1 cellular context compared by ENCODE assay signal in the genomic region with DNA sequence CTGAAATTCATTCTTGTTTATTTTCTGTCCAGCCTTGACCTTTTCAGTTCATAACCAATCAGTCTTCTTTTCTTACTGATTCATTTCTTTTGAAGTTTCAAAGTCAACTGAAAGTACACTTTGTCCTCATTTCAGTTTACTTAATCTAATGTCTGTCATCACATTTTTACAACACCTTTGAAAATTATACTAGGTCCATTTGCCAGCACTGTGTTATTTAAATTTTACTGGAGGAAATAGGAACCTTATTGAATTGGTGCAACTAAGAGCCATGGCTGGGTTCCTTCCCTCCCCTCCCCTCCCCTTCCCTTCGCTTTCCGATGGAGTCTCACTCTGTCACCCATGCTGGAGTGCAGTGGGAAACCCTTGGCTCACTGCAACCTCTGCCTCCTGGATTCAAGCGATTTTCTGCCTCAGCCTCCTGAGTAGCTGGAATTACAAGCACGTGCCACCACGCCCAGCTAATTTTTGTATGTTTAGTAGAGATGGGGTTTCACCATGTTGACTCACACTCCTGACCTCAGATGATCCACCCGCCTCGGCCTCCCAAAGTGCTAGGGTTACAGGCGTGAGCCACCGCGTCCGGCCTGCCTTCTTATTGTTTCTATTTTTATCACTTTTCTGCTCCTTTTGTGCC.
TF ChIP-seq lines count a peak whose summit lies in the region.

No MANE protein-coding gene starts in this region.

TF ChIP-seq in HepG2, 621 proteins besides CTCF, POLR2A, EP300 and RAD21 (continued from another document and continues in another):
- TF ChIP-seq ZNF260 (CRISPR knock-in tag; IDR thresholded peaks at IDR 0.05; ENCODE audit: borderline replicate concordance, low read depth) (no peak), ZNF550 (CRISPR knock-in tag; IDR thresholded peaks at IDR 0.05; ENCODE audit: borderline replicate concordance) (no peak), ZNF710 (CRISPR knock-in tag; IDR thresholded peaks at IDR 0.05; ENCODE audit: borderline replicate concordance) (no peak), SP5 (CRISPR knock-in tag; IDR thresholded peaks at IDR 0.05; ENCODE audit: borderline replicate concordance, low read depth) (peak; percentile 86), ISL2 (CRISPR knock-in tag; IDR thresholded peaks at IDR 0.05) (peak; percentile 62), YEATS2 (CRISPR knock-in tag; IDR thresholded peaks at IDR 0.05; ENCODE audit: borderline replicate concordance) (0 out of 2 replicates have a peak, but pooled peaks have one; percentile 24), ZNF740 (CRISPR knock-in tag; IDR thresholded peaks at IDR 0.05) (no peak), PAX8 (CRISPR knock-in tag; IDR thresholded peaks at IDR 0.05; ENCODE audit: borderline replicate concordance) (no peak), SCMH1 (CRISPR knock-in tag; IDR thresholded peaks at IDR 0.05; ENCODE audit: borderline replicate concordance) (no peak), ZNF335 (CRISPR knock-in tag; IDR thresholded peaks at IDR 0.05) (no peak), ZNF619 (CRISPR knock-in tag; IDR thresholded peaks at IDR 0.05) (no peak), ZNF383 (CRISPR knock-in tag; IDR thresholded peaks at IDR 0.05; ENCODE audit: borderline replicate concordance) (no peak), NR2F1 (CRISPR knock-in tag; IDR thresholded peaks at IDR 0.05) (peak; percentile 68 to 87), ZNF292 (CRISPR knock-in tag; IDR thresholded peaks at IDR 0.05; ENCODE audit: borderline replicate concordance, low read depth) (peak; percentile 81; the same call in 1 of the 2 replicates), MYNN (CRISPR knock-in tag; IDR thresholded peaks at IDR 0.05; ENCODE audit: low read depth) (no peak), ZNF784 (CRISPR knock-in tag; IDR thresholded peaks at IDR 0.05; ENCODE audit: borderline replicate concordance) (no peak), PAF1 (CRISPR knock-in tag; IDR thresholded peaks at IDR 0.05) (no peak), ARNT2 (CRISPR knock-in tag; IDR thresholded peaks at IDR 0.05; ENCODE audit: low read depth) (no peak; the same call in 1 of the 2 replicates), ZNF616 (CRISPR knock-in tag; IDR thresholded peaks at IDR 0.05; ENCODE audit: low read depth) (no peak), SMAD3 (CRISPR knock-in tag; IDR thresholded peaks at IDR 0.05) (no peak; the same call in 1 of the 2 replicates), LBX2 (CRISPR knock-in tag; IDR thresholded peaks at IDR 0.05; ENCODE audit: borderline replicate concordance) (no peak), ONECUT2 (CRISPR knock-in tag; IDR thresholded peaks at IDR 0.05) (no peak; the same call in 1 of the 2 replicates), ATF6 (CRISPR knock-in tag; conservative IDR thresholded peaks at IDR 0.05) (no peak), NFE2L1 (CRISPR knock-in tag; IDR thresholded peaks at IDR 0.05; ENCODE audit: borderline replicate concordance) (no peak), ARID3A (IDR thresholded peaks at IDR 0.05; ENCODE audit: low read depth, low read length) (peak; percentile 87), HMG20A (CRISPR knock-in tag; IDR thresholded peaks at IDR 0.05; ENCODE audit: borderline replicate concordance) (peak; percentile 71; the same call in 1 of the 2 replicates), ZKSCAN1 (IDR thresholded peaks at IDR 0.05; ENCODE audit: low read length) (no peak), GABPA (IDR thresholded peaks at IDR 0.05; ENCODE audit: low read depth, low read length) (no peak), GABPA (CRISPR knock-in tag; IDR thresholded peaks at IDR 0.05; ENCODE audit: low read depth) (0 out of 2 replicates have a peak, but pooled peaks have one; percentile 4), SATB2 (CRISPR knock-in tag; IDR thresholded peaks at IDR 0.05) (no peak), ZBTB4 (CRISPR knock-in tag; IDR thresholded peaks at IDR 0.05; ENCODE audit: borderline replicate concordance) (no peak), ZC3H13 (CRISPR knock-in tag; IDR thresholded peaks at IDR 0.05) (0 out of 2 replicates have a peak, but pooled peaks have one; percentile 30), ZBTB49 (CRISPR knock-in tag; IDR thresholded peaks at IDR 0.05; ENCODE audit: borderline replicate concordance) (no peak), IKZF1 (IDR thresholded peaks at IDR 0.05) (no peak), ZZZ3 (CRISPR knock-in tag; IDR thresholded peaks at IDR 0.05; ENCODE audit: borderline replicate concordance) (no peak), HNRNPL (IDR thresholded peaks at IDR 0.05; ENCODE audit: low read depth, low read length) (no peak), JUND (CRISPR knock-in tag; IDR thresholded peaks at IDR 0.05) (peak; percentile 61; the same call in 1 of the 2 replicates), ZNF33B (CRISPR knock-in tag; IDR thresholded peaks at IDR 0.05) (no peak)
- TF ChIP-seq, protein P1, sequence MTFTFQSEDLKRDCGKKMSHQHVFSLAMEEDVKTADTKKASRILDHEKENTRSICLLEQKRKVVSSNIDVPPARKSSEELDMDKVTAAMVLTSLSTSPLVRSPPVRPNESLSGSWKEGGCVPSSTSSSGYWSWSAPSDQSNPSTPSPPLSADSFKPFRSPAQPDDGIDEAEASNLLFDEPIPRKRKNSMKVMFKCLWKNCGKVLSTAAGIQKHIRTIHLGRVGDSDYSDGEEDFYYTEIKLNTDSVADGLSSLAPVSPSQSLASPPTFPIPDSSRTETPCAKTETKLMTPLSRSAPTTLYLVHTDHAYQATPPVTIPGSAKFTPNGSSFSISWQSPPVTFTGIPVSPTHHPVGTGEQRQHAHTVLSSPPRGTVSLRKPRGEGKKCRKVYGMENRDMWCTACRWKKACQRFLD (CRISPR knock-in tag; IDR thresholded peaks at IDR 0.05; ENCODE audit: borderline replicate concordance): no peak
- TF ChIP-seq, protein P2, sequence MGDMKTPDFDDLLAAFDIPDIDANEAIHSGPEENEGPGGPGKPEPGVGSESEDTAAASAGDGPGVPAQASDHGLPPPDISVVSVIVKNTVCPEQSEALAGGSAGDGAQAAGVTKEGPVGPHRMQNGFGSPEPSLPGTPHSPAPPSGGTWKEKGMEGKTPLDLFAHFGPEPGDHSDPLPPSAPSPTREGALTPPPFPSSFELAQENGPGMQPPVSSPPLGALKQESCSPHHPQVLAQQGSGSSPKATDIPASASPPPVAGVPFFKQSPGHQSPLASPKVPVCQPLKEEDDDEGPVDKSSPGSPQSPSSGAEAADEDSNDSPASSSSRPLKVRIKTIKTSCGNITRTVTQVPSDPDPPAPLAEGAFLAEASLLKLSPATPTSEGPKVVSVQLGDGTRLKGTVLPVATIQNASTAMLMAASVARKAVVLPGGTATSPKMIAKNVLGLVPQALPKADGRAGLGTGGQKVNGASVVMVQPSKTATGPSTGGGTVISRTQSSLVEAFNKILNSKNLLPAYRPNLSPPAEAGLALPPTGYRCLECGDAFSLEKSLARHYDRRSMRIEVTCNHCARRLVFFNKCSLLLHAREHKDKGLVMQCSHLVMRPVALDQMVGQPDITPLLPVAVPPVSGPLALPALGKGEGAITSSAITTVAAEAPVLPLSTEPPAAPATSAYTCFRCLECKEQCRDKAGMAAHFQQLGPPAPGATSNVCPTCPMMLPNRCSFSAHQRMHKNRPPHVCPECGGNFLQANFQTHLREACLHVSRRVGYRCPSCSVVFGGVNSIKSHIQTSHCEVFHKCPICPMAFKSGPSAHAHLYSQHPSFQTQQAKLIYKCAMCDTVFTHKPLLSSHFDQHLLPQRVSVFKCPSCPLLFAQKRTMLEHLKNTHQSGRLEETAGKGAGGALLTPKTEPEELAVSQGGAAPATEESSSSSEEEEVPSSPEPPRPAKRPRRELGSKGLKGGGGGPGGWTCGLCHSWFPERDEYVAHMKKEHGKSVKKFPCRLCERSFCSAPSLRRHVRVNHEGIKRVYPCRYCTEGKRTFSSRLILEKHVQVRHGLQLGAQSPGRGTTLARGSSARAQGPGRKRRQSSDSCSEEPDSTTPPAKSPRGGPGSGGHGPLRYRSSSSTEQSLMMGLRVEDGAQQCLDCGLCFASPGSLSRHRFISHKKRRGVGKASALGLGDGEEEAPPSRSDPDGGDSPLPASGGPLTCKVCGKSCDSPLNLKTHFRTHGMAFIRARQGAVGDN (CRISPR knock-in tag; IDR thresholded peaks at IDR 0.05): peak; percentile 45; the same call in 1 of the 2 replicates
